In genomic region chr1:185400057-185400456, GRCh38 we compare ENCODE assay signal across 14 cellular contexts.
DNase-seq lines count a peak whose midpoint lies in the region; ATAC-seq and TF ChIP-seq lines count a peak whose summit lies in the region.
"Had no signal": no experiment of that assay in that cellular context is flagged by ENCODE, and none has a peak within 500 bp of the region (broad histone marks: within the 10 kb centered on the region; RNA-seq: fewer than 3 reads in every experiment).

No MANE protein-coding gene starts in this region.

- H3K27me3 ChIP-seq in MG63, result no peaks in the 10 kb centered on the region
- H3K27me3 ChIP-seq: gastroesophageal sphincter, sigmoid colon had no signal

- TF ChIP-seq CTCF in cardiac fibroblast (IDR thresholded peaks at IDR 0.05; ENCODE audit: low read depth, low read length), result no peak

- H3K36me3 ChIP-seq in MG63, result no peaks in the 10 kb centered on the region
- H3K36me3 ChIP-seq: gastroesophageal sphincter, sigmoid colon had no signal

- ATAC-seq in HG02938 (IDR thresholded peaks at IDR 0.05; ENCODE audit: unreplicated experiment), result no peak
- ATAC-seq: gastroesophageal sphincter; naive thymus-derived CD8-positive, alpha-beta T cell had no signal

- DNase-seq in Daoy (ENCODE audit: low read depth) (peak; percentile 63), MG63 (peak; percentile 47), cardiac fibroblast (ENCODE audit: low read depth in 2 of 2) (peak; percentile 17 to 80), myocyte (ENCODE audit: low read depth) (peak; percentile 74), DMS79 (lab: John Stamatoyannopoulos, UW) (no peak), HUDEP-2 (lab: John Stamatoyannopoulos, UW; ENCODE audit: unreplicated experiment in 76 of 76) (no peak), NCI-H510A (lab: John Stamatoyannopoulos, UW) (no peak)
- DNase-seq: activated naive CD4-positive, alpha-beta T cell treated with anti-CD3 and anti-CD28 coated beads, Interleukin-2, amount 10 ng/mL, durations not matched to agents 7 days and 5 days; kidney; naive thymus-derived CD8-positive, alpha-beta T cell; PC-9; sigmoid colon had no signal

- H3K4me3 ChIP-seq in MG63 (no peak overlapping the region), cardiac fibroblast (replicated peaks in 1 of 2; ENCODE audit: low read depth in 2 of 2, low read length in 2 of 2) (no peak overlapping the region)
- H3K4me3 ChIP-seq: gastroesophageal sphincter, PC-9, sigmoid colon had no signal

- no peaks in the 10 kb centered on the region for H3K9me3 ChIP-seq in MG63
- H3K9me3 ChIP-seq: gastroesophageal sphincter, sigmoid colon had no signal

Comparison
In these comparisons a context has a peak if more than half of its experiments do, and no peak if none do; other contexts are left out.
1. DNase-seq: peak in Daoy (single experiment), MG63 (single experiment), cardiac fibroblast (2 of 2) and myocyte (single experiment); none in DMS79 (single experiment), HUDEP-2 (0 of 76) and NCI-H510A (single experiment).